ENCODE assay signal across 8 cellular contexts in the genomic region with DNA sequence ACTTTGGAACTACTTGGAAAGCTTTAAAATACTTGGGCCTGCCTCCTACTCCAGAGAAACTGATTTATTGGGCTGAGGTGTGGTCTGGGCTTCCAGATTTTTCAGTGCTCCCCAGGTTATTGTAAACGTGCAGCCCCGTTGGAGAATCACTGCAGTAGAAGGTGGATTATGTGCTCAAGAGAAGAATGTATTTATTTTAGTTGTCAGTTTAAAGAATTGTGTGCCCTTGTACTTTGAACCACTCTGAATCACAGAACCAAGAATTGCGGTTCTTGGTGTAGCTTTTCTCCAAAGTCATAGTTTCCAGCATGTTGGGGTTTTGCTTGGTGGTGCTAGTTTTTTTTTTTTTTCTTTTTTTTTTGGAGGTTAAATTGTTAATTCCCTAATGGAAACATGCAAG. TPM values are rescaled to one million over a fixed set of nuclear protein-coding genes. Genes with fewer than 3 reads are reported as not detected.
DNase-seq lines count a peak whose midpoint lies in the region; ATAC-seq, FAIRE-seq and TF ChIP-seq lines count a peak whose summit lies in the region.

No MANE protein-coding gene starts in this region.

- TF ChIP-seq CTCF in AG04449 (IDR thresholded peaks at IDR 0.05; ENCODE audit: insufficient read depth, low read length, missing control alignments) (no peak), chondrocyte (IDR thresholded peaks at IDR 0.05) (no peak)

- peaks cover 34 to 38% of the 10 kb centered on the region in 2 donors for H3K4me1 ChIP-seq in naive thymus-derived CD4-positive, alpha-beta T cell (ENCODE audit: control insufficient read depth in 2 of 2, insufficient read depth in 2 of 2, low read length in 2 of 2)

- FAIRE-seq in frontal cortex (lab: Jason Lieb, UNC): no peak

- no peaks in the 10 kb centered on the region for H3K27me3 Mint-ChIP-seq in chondrocyte (ENCODE audit: low read depth)
- H3K27me3 Mint-ChIP-seq in naive thymus-derived CD4-positive, alpha-beta T cell: no peaks in the 10 kb centered on the region

- H3K36me3 Mint-ChIP-seq in chondrocyte (ENCODE audit: low read depth): peaks cover 18% of the 10 kb centered on the region
- H3K36me3 Mint-ChIP-seq in naive thymus-derived CD4-positive, alpha-beta T cell: peaks cover 13 to 75% (median 24%) of the 10 kb centered on the region in 5 donors

- DNase-seq in AG04449 (ENCODE audit: low read depth, low spot score) (no peak), HuH-7 (ENCODE audit: low spot score) (peak; percentile 38), chondrocyte (ENCODE audit: low spot score) (no peak), frontal cortex (ENCODE audit: low spot score in 2 of 2) (no peak), NCI-H2171 treated with DMSO at 0.1 percent for 48 hours (lab: John Stamatoyannopoulos, UW) (no peak)
- DNase-seq in naive thymus-derived CD4-positive, alpha-beta T cell: peak in 2 of 9 donors; percentile 33

- intact Hi-C loops in naive thymus-derived CD4-positive, alpha-beta T cell (cut with micrococcal nuclease): loop anchor here (1.0 to 2.0 kb wide), 6 partner anchors 37 to 853 kb away; partner anchors contain the start of genes SETD5 (in 2 of the 2), ARPC4 (in 1 of the 2), BRPF1 (in 1 of the 2) and FANCD2 (in 1 of the 2)

- CTCF ChIA-PET in AG04449 (lab: Yijun Ruan, JAX): interaction anchor here (1.3 to 1.8 kb wide), 2 partner anchors 10 to 13 kb away, joined by 3 to 8 read pairs; no protein-coding TSS in a partner anchor
- CTCF ChIA-PET in naive thymus-derived CD4-positive, alpha-beta T cell (lab: Charles Lee): interaction anchor here (0.6 kb wide), 1 partner anchor 51 kb away, joined by 4 read pairs; no protein-coding TSS in a partner anchor

- peak overlapping the region; percentile 84 for H3K4me3 ChIP-seq in AG04449 (ENCODE audit: low read depth, low read length)
- peak overlapping the region; percentile 99 for H3K4me3 ChIP-seq in naive thymus-derived CD4-positive, alpha-beta T cell (ENCODE audit: low read length)

- peak overlapping the region; percentile 90 for H3K4me3 Mint-ChIP-seq in chondrocyte (ENCODE audit: unreplicated experiment)
- peak overlapping the region; percentile 96 to 100 (median 99) for H3K4me3 Mint-ChIP-seq in naive thymus-derived CD4-positive, alpha-beta T cell

- peaks cover 10% of the 10 kb centered on the region for H3K9me3 Mint-ChIP-seq in chondrocyte (ENCODE audit: low read depth)
- peaks cover 0 to 15% (median 7%) of the 10 kb centered on the region in 11 donors for H3K9me3 Mint-ChIP-seq in naive thymus-derived CD4-positive, alpha-beta T cell

- peaks cover 35% of the 10 kb centered on the region for H3K4me1 Mint-ChIP-seq in chondrocyte (ENCODE audit: low read depth)
- H3K4me1 Mint-ChIP-seq in naive thymus-derived CD4-positive, alpha-beta T cell: peaks cover 54 to 69% (median 58%) of the 10 kb centered on the region in 7 donors

- peak overlapping the region; percentile 80 for H3K27ac ChIP-seq in naive thymus-derived CD4-positive, alpha-beta T cell (ENCODE audit: low read depth, low read length)

- no peaks in the 10 kb centered on the region for H3K27me3 ChIP-seq in naive thymus-derived CD4-positive, alpha-beta T cell (ENCODE audit: control insufficient read depth in 2 of 2, insufficient read depth in 2 of 2, low read length in 2 of 2)

- POLR2A ChIA-PET in AG04449 (lab: Yijun Ruan, JAX): no interaction called here
- POLR2A ChIA-PET in naive thymus-derived CD4-positive, alpha-beta T cell (lab: Charles Lee): interaction anchor here (1.3 to 6.0 kb wide), 3 partner anchors 9 to 56 kb away, joined by 3 to 71 read pairs (median 4); no protein-coding TSS in a partner anchor

- peaks cover 0 to 9% (median 7%) of the 10 kb centered on the region in 3 experiments for H3K9me3 ChIP-seq in naive thymus-derived CD4-positive, alpha-beta T cell (ENCODE audit: control insufficient read depth in 2 of 3, low read length in 3 of 3)

- peaks cover 0 to 32% (median 4%) of the 10 kb centered on the region in 3 experiments for H3K36me3 ChIP-seq in naive thymus-derived CD4-positive, alpha-beta T cell (ENCODE audit: control insufficient read depth in 2 of 3, insufficient read depth in 3 of 3, low read length in 3 of 3)

- H3K27ac Mint-ChIP-seq in chondrocyte (ENCODE audit: unreplicated experiment): peak overlapping the region; percentile 74
- H3K27ac Mint-ChIP-seq in naive thymus-derived CD4-positive, alpha-beta T cell: peak overlapping the region; percentile 83 to 96 (median 92)

- ATAC-seq in naive thymus-derived CD4-positive, alpha-beta T cell: no peak
- ATAC-seq in HG02642 (IDR thresholded peaks at IDR 0.05; ENCODE audit: poor library complexity, unreplicated experiment): no peak
- no peak for ATAC-seq in GM19328 (IDR thresholded peaks at IDR 0.05; ENCODE audit: unreplicated experiment)

RNA-seq across cellular contexts. Expression of gene TATDN2, which starts 1.6 kb away (rescaled TPM):
- total RNA-seq in chondrocyte (29.9 to 41.5 TPM (median 31.8 TPM) in 3 replicates), frontal cortex (19.2 TPM)
- total RNA-seq in naive thymus-derived CD4-positive, alpha-beta T cell: 10 to 100 TPM; 52.9 to 88.8 (median 71.6) TPM
- 10 to 100 TPM; 12.9 to 26.8 TPM for polyA plus RNA-seq in naive thymus-derived CD4-positive, alpha-beta T cell

RNA-seq across cellular contexts. Expression of gene GHRL, which starts 42.9 kb away (rescaled TPM):
- total RNA-seq in chondrocyte (not detected in 3 replicates), frontal cortex (not detected)
- 1 to 10 TPM in 4 of 5 experiments, under 1 TPM in 1; 0.35 to 3.8 (median 1.3) TPM for total RNA-seq in naive thymus-derived CD4-positive, alpha-beta T cell
- polyA plus RNA-seq in naive thymus-derived CD4-positive, alpha-beta T cell: under 1 TPM; 0.67 to 0.69 TPM
